In the genomic region with DNA sequence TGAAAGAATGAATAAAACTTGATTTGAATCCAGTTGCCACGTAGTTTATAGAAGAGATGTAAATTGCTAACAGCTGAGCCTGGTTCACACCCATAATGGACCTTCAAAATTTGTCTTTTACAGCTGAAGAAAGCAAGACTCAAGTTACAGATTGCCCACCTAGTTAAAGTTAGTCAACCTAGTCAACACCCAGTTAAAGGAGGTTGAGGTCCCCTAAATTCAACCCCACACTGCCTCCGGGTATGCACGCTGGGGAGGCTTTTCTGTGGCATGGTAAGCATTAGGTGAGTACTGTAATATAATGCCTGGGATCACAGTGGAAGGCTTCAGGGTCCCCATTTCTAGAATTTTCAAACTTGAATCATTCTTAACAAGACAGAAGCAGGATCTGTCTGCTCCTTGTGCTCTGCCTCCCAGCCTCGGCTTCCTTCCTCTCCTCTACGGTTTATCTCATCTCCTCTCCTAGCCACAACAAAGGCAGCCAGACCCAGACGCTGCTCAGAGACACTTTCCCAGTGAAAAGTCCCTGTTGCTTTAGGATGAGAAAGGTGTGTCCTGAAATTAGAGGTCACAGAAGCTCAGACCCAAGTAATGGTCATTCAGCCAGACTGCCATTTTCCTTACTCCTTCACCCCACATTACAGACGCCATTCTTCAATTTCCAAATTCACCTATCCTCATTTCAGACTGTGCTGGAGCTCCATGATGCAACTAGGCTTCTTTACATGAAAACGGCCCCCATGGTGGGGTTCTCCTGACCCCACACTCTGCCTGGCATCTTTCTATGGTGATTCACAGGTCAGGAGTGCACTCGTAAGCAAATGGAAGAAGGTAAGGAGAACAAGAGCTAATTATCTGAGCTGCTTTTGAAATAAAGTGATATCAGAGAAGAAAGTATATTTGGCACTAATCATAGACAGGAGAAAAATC, we compare ENCODE assay signal across 18 cellular contexts. TPM values are rescaled to one million over a fixed set of nuclear protein-coding genes. Genes with fewer than 3 reads are reported as not detected.
DNase-seq lines count a peak whose midpoint lies in the region; ATAC-seq lines count a peak whose summit lies in the region.
"Had no signal": no experiment of that assay in that cellular context is flagged by ENCODE, and none has a peak within 500 bp of the region (broad histone marks: within the 10 kb centered on the region; RNA-seq: fewer than 3 reads in every experiment).

No MANE protein-coding gene starts in this region.

- no peak for DNase-seq in CD4-positive, CD25-positive, alpha-beta regulatory T cell
- peak; percentile 32 for DNase-seq in ELF-1 (ENCODE audit: low read depth, low spot score)
- no peak for DNase-seq in activated CD8-positive, alpha-beta T cell treated with anti-CD3 and anti-CD28 coated beads, Interleukin-2, amount 10 ng/mL, durations not matched to agents 7 days and 5 days
- peak in 1 of 10 donors; percentile 27 for DNase-seq in naive thymus-derived CD8-positive, alpha-beta T cell
- no peak for DNase-seq in hypothalamus (lab: John Stamatoyannopoulos, UW)
- DNase-seq: activated CD8-positive, alpha-beta memory T cell treated with anti-CD3 and anti-CD28 coated beads for 24 hours; BE2C; brain microvascular endothelial cell; mesenchymal stem cell; MV-4-11; NCI-H2081; NCI-H510A treated with DMSO at 0.1 percent for 48 hours; stimulated activated CD4-positive, alpha-beta T cell treated with anti-CD3 and anti-CD28 coated beads, Interleukin-2, amount 100 ng/mL, for 24 hours had no signal

- no peaks in the 10 kb centered on the region for H3K27me3 Mint-ChIP-seq in CD4-positive, CD25-positive, alpha-beta regulatory T cell
- H3K27me3 Mint-ChIP-seq in activated CD8-positive, alpha-beta T cell treated with anti-CD3 and anti-CD28 coated beads, Interleukin-2, amount 10 ng/mL, durations not matched to agents 7 days and 5 days (ENCODE audit: low read depth): no peaks in the 10 kb centered on the region
- H3K27me3 Mint-ChIP-seq in naive thymus-derived CD8-positive, alpha-beta T cell: no peaks in the 10 kb centered on the region

- H3K9me3 Mint-ChIP-seq in CD4-positive, CD25-positive, alpha-beta regulatory T cell: peaks cover 0 to 2% (median 0%) of the 10 kb centered on the region in 7 donors
- H3K9me3 Mint-ChIP-seq in activated CD8-positive, alpha-beta T cell treated with anti-CD3 and anti-CD28 coated beads, Interleukin-2, amount 10 ng/mL, durations not matched to agents 7 days and 5 days (ENCODE audit: insufficient read depth): no peaks in the 10 kb centered on the region
- no peaks in the 10 kb centered on the region for H3K9me3 Mint-ChIP-seq in naive thymus-derived CD8-positive, alpha-beta T cell

- no peak overlapping the region for H3K4me3 Mint-ChIP-seq in CD4-positive, CD25-positive, alpha-beta regulatory T cell
- H3K4me3 Mint-ChIP-seq in activated CD8-positive, alpha-beta T cell treated with anti-CD3 and anti-CD28 coated beads, Interleukin-2, amount 10 ng/mL, durations not matched to agents 7 days and 5 days: peak overlapping the region; percentile 22
- peak overlapping the region in 7 of 10 donors; percentile 18 to 59 (median 33) for H3K4me3 Mint-ChIP-seq in naive thymus-derived CD8-positive, alpha-beta T cell

- peak overlapping the region in 2 of 3 donors; percentile 32 to 60 for H3K27ac Mint-ChIP-seq in CD4-positive, CD25-positive, alpha-beta regulatory T cell
- peak overlapping the region; percentile 22 for H3K27ac Mint-ChIP-seq in activated CD8-positive, alpha-beta T cell treated with anti-CD3 and anti-CD28 coated beads, Interleukin-2, amount 10 ng/mL, durations not matched to agents 7 days and 5 days
- peak overlapping the region in 7 of 10 donors; percentile 12 to 71 (median 36) for H3K27ac Mint-ChIP-seq in naive thymus-derived CD8-positive, alpha-beta T cell

- peaks cover 6% of the 10 kb centered on the region for H3K36me3 Mint-ChIP-seq in CD4-positive, CD25-positive, alpha-beta regulatory T cell
- H3K36me3 Mint-ChIP-seq in activated CD8-positive, alpha-beta T cell treated with anti-CD3 and anti-CD28 coated beads, Interleukin-2, amount 10 ng/mL, durations not matched to agents 7 days and 5 days (ENCODE audit: low read depth): no peaks in the 10 kb centered on the region
- H3K36me3 Mint-ChIP-seq in naive thymus-derived CD8-positive, alpha-beta T cell: no peaks in the 10 kb centered on the region

- no peak for ATAC-seq in CD4-positive, CD25-positive, alpha-beta regulatory T cell (ENCODE audit: low read depth in 2 of 2)
- ATAC-seq in activated CD8-positive, alpha-beta T cell treated with anti-CD3 and anti-CD28 coated beads, Interleukin-2, amount 10 ng/mL, durations not matched to agents 7 days and 5 days: peak; percentile 54
- peak; percentile 38 to 71 for ATAC-seq in naive thymus-derived CD8-positive, alpha-beta T cell
- ATAC-seq in GM19455 (IDR thresholded peaks at IDR 0.05; ENCODE audit: unreplicated experiment): no peak
- no peak for ATAC-seq in GM18867 (IDR thresholded peaks at IDR 0.05; ENCODE audit: unreplicated experiment)
- ATAC-seq: sciatic nerve had no signal

- CTCF ChIA-PET in activated CD8-positive, alpha-beta T cell treated with anti-CD3 and anti-CD28 coated beads, Interleukin-2, amount 10 ng/mL, durations not matched to agents 7 days and 5 days (lab: Charles Lee): interaction anchor here (0.7 to 4.6 kb wide), 6 partner anchors 17 to 75 kb away, joined by 3 to 33 read pairs (median 4); a partner anchor contains a TSS

- POLR2A ChIA-PET in activated CD8-positive, alpha-beta T cell treated with anti-CD3 and anti-CD28 coated beads, Interleukin-2, amount 10 ng/mL, durations not matched to agents 7 days and 5 days (lab: Charles Lee): interaction anchor here (1.4 to 2.1 kb wide), 3 partner anchors 27 to 51 kb away, joined by 4 to 8 read pairs (median 5); a partner anchor contains a TSS
- POLR2A ChIA-PET in naive thymus-derived CD8-positive, alpha-beta T cell (lab: Charles Lee): interaction anchor here (0.8 to 1.2 kb wide), 3 partner anchors 28 to 125 kb away, joined by 3 read pairs; a partner anchor contains a TSS

- no peak overlapping the region for H3K4me3 ChIP-seq in CD4-positive, CD25-positive, alpha-beta regulatory T cell (ENCODE audit: low read depth, low read length)
- H3K4me3 ChIP-seq: esophagus muscularis mucosa had no signal

- no peak overlapping the region for H3K27ac ChIP-seq in CD4-positive, CD25-positive, alpha-beta regulatory T cell (ENCODE audit: insufficient read depth, low read length, poor library complexity, severe bottlenecking)
- H3K27ac ChIP-seq: brain microvascular endothelial cell, esophagus muscularis mucosa had no signal

- peaks cover 7% of the 10 kb centered on the region for H3K4me1 ChIP-seq in CD4-positive, CD25-positive, alpha-beta regulatory T cell (ENCODE audit: control insufficient read depth, insufficient read depth, low read length, poor library complexity, severe bottlenecking)
- H3K4me1 ChIP-seq: BE2C had no signal

- H3K4me1 Mint-ChIP-seq in CD4-positive, CD25-positive, alpha-beta regulatory T cell: peaks cover 11 to 40% (median 27%) of the 10 kb centered on the region in 4 donors
- H3K4me1 Mint-ChIP-seq in activated CD8-positive, alpha-beta T cell treated with anti-CD3 and anti-CD28 coated beads, Interleukin-2, amount 10 ng/mL, durations not matched to agents 7 days and 5 days (ENCODE audit: low read depth): peaks cover 61% of the 10 kb centered on the region
- peaks cover 31 to 54% (median 46%) of the 10 kb centered on the region in 4 donors for H3K4me1 Mint-ChIP-seq in naive thymus-derived CD8-positive, alpha-beta T cell

- H3K27me3 ChIP-seq in CD4-positive, CD25-positive, alpha-beta regulatory T cell (ENCODE audit: control insufficient read depth, insufficient read depth, low read length): no peaks in the 10 kb centered on the region
- H3K27me3 ChIP-seq: brain microvascular endothelial cell, esophagus muscularis mucosa had no signal

- H3K9me3 ChIP-seq in CD4-positive, CD25-positive, alpha-beta regulatory T cell (ENCODE audit: control insufficient read depth in 2 of 2, low read length in 2 of 2): no peaks in the 10 kb centered on the region
- H3K9me3 ChIP-seq: BE2C, esophagus muscularis mucosa had no signal

- no peaks in the 10 kb centered on the region for H3K36me3 ChIP-seq in CD4-positive, CD25-positive, alpha-beta regulatory T cell (ENCODE audit: control insufficient read depth, insufficient read depth, low read length)
- H3K36me3 ChIP-seq: BE2C, brain microvascular endothelial cell, esophagus muscularis mucosa had no signal

RNA-seq across cellular contexts. Expression of a gene that starts 27.2 kb away (rescaled TPM):
- 52.6 TPM for total RNA-seq in CD4-positive, CD25-positive, alpha-beta regulatory T cell
- 100 to 1,000 TPM; 123 to 177 (median 136) TPM for polyA plus RNA-seq in CD4-positive, CD25-positive, alpha-beta regulatory T cell
- 10 to 100 TPM; 75.2 to 90.8 TPM for total RNA-seq in activated CD8-positive, alpha-beta T cell treated with anti-CD3 and anti-CD28 coated beads, Interleukin-2, amount 10 ng/mL, durations not matched to agents 7 days and 5 days
- total RNA-seq in naive thymus-derived CD8-positive, alpha-beta T cell: 10 to 100 TPM; 58.2 to 65.9 TPM
- polyA plus RNA-seq in naive thymus-derived CD8-positive, alpha-beta T cell: 10 to 100 TPM; 63.7 to 97.4 (median 76.1) TPM

RNA-seq across cellular contexts. Expression of a gene that starts 38.2 kb away (rescaled TPM):
- total RNA-seq in CD4-positive, CD25-positive, alpha-beta regulatory T cell: 3.3 TPM
- under 1 TPM in 3 of 4 donors, not detected in 1; 0.23 to 0.90 (median 0.65) TPM for polyA plus RNA-seq in CD4-positive, CD25-positive, alpha-beta regulatory T cell
- under 1 TPM in 1 of 2 experiments, not detected in 1; 0.05 TPM for total RNA-seq in activated CD8-positive, alpha-beta T cell treated with anti-CD3 and anti-CD28 coated beads, Interleukin-2, amount 10 ng/mL, durations not matched to agents 7 days and 5 days
- total RNA-seq in naive thymus-derived CD8-positive, alpha-beta T cell: 1 to 10 TPM; 1.2 to 1.7 TPM
- under 1 TPM; 0.07 to 0.90 (median 0.75) TPM for polyA plus RNA-seq in naive thymus-derived CD8-positive, alpha-beta T cell
- total RNA-seq: dermis microvascular lymphatic vessel endothelial cell had no signal

RNA-seq across cellular contexts. Expression of a gene that starts 50.6 kb away (rescaled TPM):
- total RNA-seq in CD4-positive, CD25-positive, alpha-beta regulatory T cell: 47.4 TPM
- 1 to 10 TPM in 2 of 4 donors, under 1 TPM in 2; 0.73 to 1.6 (median 0.92) TPM for polyA plus RNA-seq in CD4-positive, CD25-positive, alpha-beta regulatory T cell
- 10 to 100 TPM; 45.8 to 51.5 TPM for total RNA-seq in activated CD8-positive, alpha-beta T cell treated with anti-CD3 and anti-CD28 coated beads, Interleukin-2, amount 10 ng/mL, durations not matched to agents 7 days and 5 days
- total RNA-seq in naive thymus-derived CD8-positive, alpha-beta T cell: 10 to 100 TPM; 15.2 to 15.4 TPM
- 1 to 10 TPM in 2 of 3 donors, under 1 TPM in 1; 0.43 to 1.9 (median 1.5) TPM for polyA plus RNA-seq in naive thymus-derived CD8-positive, alpha-beta T cell
- total RNA-seq: dermis microvascular lymphatic vessel endothelial cell had no signal

Comparison
In these comparisons a context has a peak if more than half of its experiments do, and no peak if none do; other contexts are left out.
1. ATAC-seq: peak in activated CD8-positive, alpha-beta T cell treated with anti-CD3 and anti-CD28 coated beads, Interleukin-2, amount 10 ng/mL, durations not matched to agents 7 days and 5 days (single experiment) and naive thymus-derived CD8-positive, alpha-beta T cell (2 of 2); none in CD4-positive, CD25-positive, alpha-beta regulatory T cell (0 of 2), GM19455 (single experiment) and GM18867 (single experiment).
2. H3K4me3 Mint-ChIP-seq: peak in activated CD8-positive, alpha-beta T cell treated with anti-CD3 and anti-CD28 coated beads, Interleukin-2, amount 10 ng/mL, durations not matched to agents 7 days and 5 days (single experiment) and naive thymus-derived CD8-positive, alpha-beta T cell (7 of 10); none in CD4-positive, CD25-positive, alpha-beta regulatory T cell (0 of 4).
3. Peak in every context shown above with its lines, with median percentiles within 50 percentile points of each other: H3K27ac Mint-ChIP-seq.